8 cellular contexts compared by ENCODE assay signal in the genomic region with DNA sequence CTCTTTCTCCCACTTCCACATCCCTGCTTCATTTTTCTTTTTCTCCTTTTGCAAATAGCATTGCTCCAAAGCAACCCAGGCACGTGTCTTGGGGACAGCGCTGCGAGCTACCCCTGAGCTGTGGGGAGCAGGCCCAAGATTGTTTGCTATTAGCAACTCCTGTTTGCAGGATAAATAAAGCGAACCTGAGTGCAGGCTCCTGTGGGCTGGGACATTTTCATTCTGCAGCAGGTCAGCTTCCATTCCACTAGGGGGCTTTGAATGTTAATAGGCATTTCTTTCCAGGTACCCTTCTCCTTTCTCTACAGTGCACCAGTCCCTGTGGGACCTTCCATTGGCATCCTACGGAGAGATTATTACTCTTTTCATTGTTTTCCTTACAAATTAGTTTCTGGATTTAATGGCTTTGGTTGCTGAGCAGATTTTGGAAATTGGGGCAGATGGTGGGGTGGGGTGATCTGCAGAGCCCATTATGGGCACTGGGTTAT. TPM values are rescaled to one million over a fixed set of nuclear protein-coding genes. Genes with fewer than 3 reads are reported as not detected.
DNase-seq lines count a peak whose midpoint lies in the region; ATAC-seq and TF ChIP-seq lines count a peak whose summit lies in the region.

No MANE protein-coding gene starts in this region.

- H3K9me3 ChIP-seq in breast epithelium (no peaks in the 10 kb centered on the region), osteoblast (ENCODE audit: low read depth, low read length) (no peaks in the 10 kb centered on the region)

- no peak overlapping the region for H2AFZ ChIP-seq in osteoblast (ENCODE audit: low read length)

- H3K27me3 ChIP-seq in GM06990 (replicated peaks; ENCODE audit: control insufficient read depth, insufficient read depth, low read length): no peaks in the 10 kb centered on the region
- no peaks in the 10 kb centered on the region for H3K27me3 ChIP-seq in breast epithelium
- H3K27me3 ChIP-seq in osteoblast (ENCODE audit: insufficient read depth, low read length): no peaks in the 10 kb centered on the region

- ATAC-seq in HG02798 (IDR thresholded peaks at IDR 0.05; ENCODE audit: poor library complexity, unreplicated experiment): no peak

- no peaks in the 10 kb centered on the region for H3K4me1 ChIP-seq in breast epithelium
- H3K4me1 ChIP-seq in osteoblast (ENCODE audit: insufficient read depth, low read length): peaks cover 13% of the 10 kb centered on the region

- intact Hi-C loops in breast epithelium (cut with DNase I; ENCODE audit: low total_unique reads): no loop called here

- no peak overlapping the region for H3K27ac ChIP-seq in breast epithelium
- no peak overlapping the region for H3K27ac ChIP-seq in osteoblast (ENCODE audit: low read depth, low read length)

- H3K79me2 ChIP-seq in osteoblast (ENCODE audit: insufficient read depth, low read length): no peaks in the 10 kb centered on the region

- peak overlapping the region; percentile 69 for H3K4me2 ChIP-seq in osteoblast (ENCODE audit: insufficient read depth, low read length)

- H3K36me3 ChIP-seq in GM06990 (ENCODE audit: control insufficient read depth, insufficient read depth, low read length): no peaks in the 10 kb centered on the region
- H3K36me3 ChIP-seq in breast epithelium: no peaks in the 10 kb centered on the region
- no peaks in the 10 kb centered on the region for H3K36me3 ChIP-seq in osteoblast (ENCODE audit: insufficient read depth, low read length)

- H3K4me3 ChIP-seq in GM06990 (replicated peaks; ENCODE audit: low read depth, low read length): no peak overlapping the region
- no peak overlapping the region for H3K4me3 ChIP-seq in breast epithelium
- peak overlapping the region; percentile 13 for H3K4me3 ChIP-seq in osteoblast (ENCODE audit: insufficient read depth, low read length)

- no peaks in the 10 kb centered on the region for H4K20me1 ChIP-seq in osteoblast (ENCODE audit: insufficient read depth, low read length)

- DNase-seq in GM06990 (ENCODE audit: extremely low read depth, insufficient read length) (no peak), breast epithelium (ENCODE audit: low spot score in 2 of 2) (no peak), osteoblast (ENCODE audit: insufficient read length, low spot score, missing footprints) (peak; percentile 25), epidermal melanocyte (ENCODE audit: insufficient read length, low spot score) (no peak), NCI-H2107 treated with DMSO at 0.1 percent for 48 hours (lab: John Stamatoyannopoulos, UW; ENCODE audit: unreplicated experiment) (no peak), NK-92 (lab: John Stamatoyannopoulos, UW; ENCODE audit: unreplicated experiment) (no peak)

- TF ChIP-seq CTCF in GM06990 (IDR thresholded peaks at IDR 0.05; ENCODE audit: insufficient read depth, low read length, poor library complexity, severe bottlenecking): peak; percentile 62
- TF ChIP-seq CTCF in LNCAP (IDR thresholded peaks at IDR 0.05): peak; percentile 62
- peak in 2 of 3 donors; percentile 10 to 34 for TF ChIP-seq CTCF in breast epithelium (IDR thresholded peaks at IDR 0.05)
- peak; percentile 62 for TF ChIP-seq CTCF in osteoblast (IDR thresholded peaks at IDR 0.05; ENCODE audit: extremely low read depth, low read depth, low read length)

- no peak for TF ChIP-seq POLR2A in breast epithelium (IDR thresholded peaks at IDR 0.05)

RNA-seq across cellular contexts. Expression of a gene that starts 54.0 kb away (rescaled TPM):
- total RNA-seq in breast epithelium: 100 to 1,000 TPM in 1 of 3 donors, 10 to 100 TPM in 2; 46.2 to 155 (median 51.2) TPM
- 359 and 418 TPM in 2 replicates for total RNA-seq in osteoblast
